15 cellular contexts compared by ENCODE assay signal in the genomic region with DNA sequence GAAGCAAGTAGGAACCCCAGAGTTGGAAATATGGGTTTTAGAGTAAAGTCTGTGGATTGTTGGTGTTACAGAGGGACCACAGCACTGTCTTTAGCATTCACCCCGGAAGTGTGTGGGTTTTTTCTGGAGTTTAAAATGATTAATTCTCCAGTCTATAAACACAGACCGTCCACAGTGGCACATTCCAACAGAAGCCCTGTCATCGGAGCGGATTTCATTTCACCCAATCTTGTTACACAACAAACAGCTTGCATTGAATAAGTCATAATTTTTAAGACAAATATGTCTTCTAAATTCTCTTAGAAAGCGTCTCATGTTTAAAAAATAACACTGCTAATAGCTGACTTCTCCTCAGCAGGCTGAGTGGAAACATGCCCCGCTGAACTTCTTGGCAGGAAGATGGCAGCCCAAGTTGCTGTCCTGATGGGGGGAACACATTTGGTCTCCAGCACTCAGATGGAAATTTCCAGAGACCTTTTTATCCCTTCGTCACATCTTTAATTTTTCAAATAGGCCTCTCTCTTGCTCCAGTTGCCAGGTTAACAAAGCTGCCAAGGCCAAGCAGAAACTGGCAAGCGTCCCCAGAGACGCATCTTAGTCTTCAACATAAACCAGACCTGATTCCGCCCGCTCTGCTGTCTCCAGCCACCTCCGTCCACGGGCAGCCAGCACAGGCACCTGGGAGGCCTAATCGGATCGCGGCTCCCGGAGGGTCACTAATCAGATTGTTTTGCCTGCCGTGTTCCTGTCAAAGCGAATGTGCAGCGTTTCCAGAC. TPM values are rescaled to one million over a fixed set of nuclear protein-coding genes. Genes with fewer than 3 reads are reported as not detected.
DNase-seq lines count a peak whose midpoint lies in the region; ATAC-seq, FAIRE-seq and TF ChIP-seq lines count a peak whose summit lies in the region.
"Had no signal": no experiment of that assay in that cellular context is flagged by ENCODE, and none has a peak within 500 bp of the region (broad histone marks: within the 10 kb centered on the region; RNA-seq: fewer than 3 reads in every experiment).

No MANE protein-coding gene starts in this region.

- ATAC-seq in gastroesophageal sphincter (peak; percentile 51), HG03045 (IDR thresholded peaks at IDR 0.05; ENCODE audit: unreplicated experiment) (no peak)
- ATAC-seq: foreskin keratinocyte; stimulated activated naive CD8-positive, alpha-beta T cell treated with anti-CD3 and anti-CD28 coated beads, Interleukin-15, amount 100 ng/mL, for 72 hours had no signal

- no peak for FAIRE-seq in small intestine (lab: Jason Lieb, UNC)

- no peak for TF ChIP-seq POLR2A in gastroesophageal sphincter (IDR thresholded peaks at IDR 0.05)
- TF ChIP-seq POLR2A in spleen (IDR thresholded peaks at IDR 0.05), result no peak
- no peak for TF ChIP-seq POLR2A in vagina (IDR thresholded peaks at IDR 0.05)

- H3K27me3 Mint-ChIP-seq in MCF 10A (ENCODE audit: insufficient read depth, unreplicated experiment), result peaks cover 47% of the 10 kb centered on the region
- H3K27me3 Mint-ChIP-seq: stimulated activated naive CD8-positive, alpha-beta T cell treated with anti-CD3 and anti-CD28 coated beads, Interleukin-15, amount 100 ng/mL, for 72 hours had no signal

- H4K20me1 ChIP-seq in SK-N-SH (ENCODE audit: insufficient read depth), result no peaks in the 10 kb centered on the region

- peaks cover 6% of the 10 kb centered on the region for H3K36me3 Mint-ChIP-seq in MCF 10A (ENCODE audit: insufficient read depth, unreplicated experiment)
- H3K36me3 Mint-ChIP-seq: activated naive CD8-positive, alpha-beta T cell treated with anti-CD3 and anti-CD28 coated beads, Interleukin-2, amount 10 ng/mL, durations not matched to agents 7 days and 5 days had no signal

- TF ChIP-seq CTCF in SK-N-SH (IDR thresholded peaks at IDR 0.05), result no peak
- no peak for TF ChIP-seq CTCF in gastroesophageal sphincter (IDR thresholded peaks at IDR 0.05)
- no peak for TF ChIP-seq CTCF in spleen (IDR thresholded peaks at IDR 0.05 in 8 of 11, conservative IDR thresholded peaks at IDR 0.05 in 3 of 11)
- no peak for TF ChIP-seq CTCF in vagina (IDR thresholded peaks at IDR 0.05)
- TF ChIP-seq CTCF in MCF 10A (IDR thresholded peaks at IDR 0.05; ENCODE audit: unreplicated experiment), result no peak

- H3K4me1 ChIP-seq in SK-N-SH (ENCODE audit: control insufficient read depth in 1 of 2, insufficient read depth in 2 of 2, low read depth in 1 of 2, low read length in 1 of 2), result peaks cover 0 to 52% of the 10 kb centered on the region in 2 experiments; a peak in 2 of 4 replicates
- H3K4me1 ChIP-seq in gastroesophageal sphincter, result peaks cover 0 to 19% (median 0%) of the 10 kb centered on the region in 3 donors
- no peaks in the 10 kb centered on the region for H3K4me1 ChIP-seq in spleen
- H3K4me1 ChIP-seq in small intestine (ENCODE audit: control insufficient read depth in 2 of 2, insufficient read depth in 1 of 2, low read depth in 1 of 2, low read length in 1 of 2), result no peaks in the 10 kb centered on the region
- no peaks in the 10 kb centered on the region for H3K4me1 ChIP-seq in vagina
- H3K4me1 ChIP-seq: foreskin keratinocyte had no signal

- intact Hi-C loops in spleen (cut with DNase I; ENCODE audit: low total_unique reads), result no loop called here
- intact Hi-C loops in vagina (cut with DNase I), result no loop called here
- intact Hi-C loops in MCF 10A (cut with micrococcal nuclease), result no loop called here

- CTCF ChIA-PET in SK-N-SH (lab: Yijun Ruan, JAX) (interaction anchor here (1.7 to 3.7 kb wide), 2 partner anchors 15 to 249 kb away, joined by 4 to 38 read pairs; no protein-coding TSS in a partner anchor), MCF 10A (lab: Yijun Ruan, JAX) (interaction anchor here (0.9 to 1.2 kb wide), 3 partner anchors 8 to 15 kb away, joined by 3 to 6 read pairs (median 4); no protein-coding TSS in a partner anchor)

- no peak overlapping the region for H3K4me2 ChIP-seq in SK-N-SH

- no peak for TF ChIP-seq RAD21 in SK-N-SH (IDR thresholded peaks at IDR 0.05; ENCODE audit: low read length)

- H3K9ac ChIP-seq in SK-N-SH, result no peak overlapping the region

- H3K9me3 Mint-ChIP-seq in MCF 10A (ENCODE audit: unreplicated experiment), result no peaks in the 10 kb centered on the region
- H3K9me3 Mint-ChIP-seq: activated naive CD8-positive, alpha-beta T cell treated with anti-CD3 and anti-CD28 coated beads, Interleukin-2, amount 10 ng/mL, durations not matched to agents 7 days and 5 days; dendritic cell treated with granulocyte-macrophage colony-stimulating factor and Interleukin-4, amounts not matched to agents 40 ng/mL and 50 ng/mL, for 4 days; stimulated activated naive CD8-positive, alpha-beta T cell treated with anti-CD3 and anti-CD28 coated beads, Interleukin-15, amount 100 ng/mL, for 72 hours had no signal

- H3K4me1 Mint-ChIP-seq in MCF 10A (ENCODE audit: insufficient read depth, unreplicated experiment), result no peaks in the 10 kb centered on the region

- TF ChIP-seq EP300 in SK-N-SH (IDR thresholded peaks at IDR 0.05; ENCODE audit: borderline replicate concordance in 1 of 2, low read depth in 1 of 2, low read length in 1 of 2), result peak in 1 of 2 experiments; percentile 80; a peak in 2 of 4 replicates
- no peak for TF ChIP-seq EP300 in gastroesophageal sphincter (IDR thresholded peaks at IDR 0.05)

- POLR2A ChIA-PET in SK-N-SH (lab: Yijun Ruan, JAX) (interaction anchor here (1.8 kb wide), 1 partner anchor 15 kb away, joined by 11 read pairs; no protein-coding TSS in a partner anchor), MCF 10A (lab: Yijun Ruan, JAX) (no interaction called here)

- no peak overlapping the region for H3K4me3 Mint-ChIP-seq in MCF 10A (ENCODE audit: unreplicated experiment)
- H3K4me3 Mint-ChIP-seq: activated naive CD8-positive, alpha-beta T cell treated with anti-CD3 and anti-CD28 coated beads, Interleukin-2, amount 10 ng/mL, durations not matched to agents 7 days and 5 days; dendritic cell treated with granulocyte-macrophage colony-stimulating factor and Interleukin-4, amounts not matched to agents 40 ng/mL and 50 ng/mL, for 4 days; stimulated activated naive CD8-positive, alpha-beta T cell treated with anti-CD3 and anti-CD28 coated beads, Interleukin-15, amount 100 ng/mL, for 72 hours had no signal

- no peaks in the 10 kb centered on the region for H3K36me3 ChIP-seq in SK-N-SH (replicated peaks in 1 of 2; ENCODE audit: control insufficient read depth in 1 of 2, insufficient read depth in 2 of 2, low read length in 1 of 2)
- H3K36me3 ChIP-seq in gastroesophageal sphincter, result no peaks in the 10 kb centered on the region
- H3K36me3 ChIP-seq in spleen, result no peaks in the 10 kb centered on the region
- H3K36me3 ChIP-seq in small intestine (ENCODE audit: control insufficient read depth in 2 of 2, insufficient read depth in 2 of 2, low read length in 2 of 2), result no peaks in the 10 kb centered on the region
- H3K36me3 ChIP-seq in vagina, result no peaks in the 10 kb centered on the region

- peak; percentile 68 for DNase-seq in ELR (ENCODE audit: low read depth)
- peak; percentile 86 for DNase-seq in SK-N-SH
- DNase-seq in spleen, result peak; percentile 49
- DNase-seq in small intestine, result no peak
- no peak for DNase-seq in vagina (ENCODE audit: extremely low spot score in 2 of 2)
- DNase-seq in MCF 10A (ENCODE audit: unreplicated experiment), result no peak
- DNase-seq: activated naive CD8-positive, alpha-beta T cell treated with anti-CD3 and anti-CD28 coated beads, Interleukin-2, amount 10 ng/mL, durations not matched to agents 7 days and 5 days; foreskin keratinocyte; NCI-H1417; NCI-H748 treated with DMSO at 0.1 percent for 48 hours; stimulated activated naive CD8-positive, alpha-beta T cell treated with anti-CD3 and anti-CD28 coated beads, Interleukin-15, amount 100 ng/mL, for 72 hours had no signal

- 34% methylated on average over 20 of the region's 20 CpGs for WGBS in SK-N-SH (ENCODE audit: low lambda C conversion rate)
- 16 to 17% methylated on average over 19 to 20 of the region's 20 CpGs for WGBS in gastroesophageal sphincter (ENCODE audit: low coverage in 1 of 2), 2 donors
- WGBS in spleen, 5 donors, result 78 to 87% (median 86%) methylated on average over 20 of the region's 20 CpGs
- 62 to 75% (median 68%) methylated on average over 20 of the region's 20 CpGs for WGBS in small intestine, 3 donors

- 0 out of 2 replicates have a peak, but pooled peaks cover 5% of the 10 kb centered on the region for H3K27me3 ChIP-seq in SK-N-SH (ENCODE audit: insufficient read depth)
- H3K27me3 ChIP-seq in gastroesophageal sphincter, result no peaks in the 10 kb centered on the region
- peaks cover 0 to 19% (median 0%) of the 10 kb centered on the region in 7 donors for H3K27me3 ChIP-seq in spleen (replicated peaks in 1 of 7)
- H3K27me3 ChIP-seq in small intestine (ENCODE audit: control insufficient read depth in 2 of 2, insufficient read depth in 2 of 2, low read length in 2 of 2), result no peaks in the 10 kb centered on the region
- H3K27me3 ChIP-seq in vagina, result no peaks in the 10 kb centered on the region

- no TSS peak for BruUV-seq in MCF 10A (replicated peaks; lab: Mats Ljungman, UMichigan)

- H2AFZ ChIP-seq in SK-N-SH (ENCODE audit: low read depth), result no peak overlapping the region

- no peaks in the 10 kb centered on the region for H3K9me2 ChIP-seq in SK-N-SH

- H3K27ac Mint-ChIP-seq in MCF 10A (ENCODE audit: low read depth, unreplicated experiment), result no peak overlapping the region
- H3K27ac Mint-ChIP-seq: activated naive CD8-positive, alpha-beta T cell treated with anti-CD3 and anti-CD28 coated beads, Interleukin-2, amount 10 ng/mL, durations not matched to agents 7 days and 5 days; dendritic cell treated with granulocyte-macrophage colony-stimulating factor and Interleukin-4, amounts not matched to agents 40 ng/mL and 50 ng/mL, for 4 days; stimulated activated naive CD8-positive, alpha-beta T cell treated with anti-CD3 and anti-CD28 coated beads, Interleukin-15, amount 100 ng/mL, for 72 hours had no signal

- H3K4me3 ChIP-seq in SK-N-SH (ENCODE audit: low read depth in 2 of 2, low read length in 1 of 2) (no peak overlapping the region), gastroesophageal sphincter (no peak overlapping the region), spleen (no peak overlapping the region), small intestine (ENCODE audit: low read depth in 1 of 2, low read length in 2 of 2) (no peak overlapping the region), vagina (no peak overlapping the region)

- H3K9me3 ChIP-seq in SK-N-SH, result no peaks in the 10 kb centered on the region
- no peaks in the 10 kb centered on the region for H3K9me3 ChIP-seq in gastroesophageal sphincter
- H3K9me3 ChIP-seq in spleen, result no peaks in the 10 kb centered on the region
- H3K9me3 ChIP-seq in small intestine (ENCODE audit: control insufficient read depth, low read depth), result no peaks in the 10 kb centered on the region
- no peaks in the 10 kb centered on the region for H3K9me3 ChIP-seq in vagina

- H3K27ac ChIP-seq in SK-N-SH (ENCODE audit: low read depth in 2 of 2, low read length in 1 of 2) (peak overlapping the region in 1 of 2 experiments; percentile 96; a peak in 2 of 4 replicates), gastroesophageal sphincter (peak overlapping the region; percentile 26 to 86 (median 74)), spleen (no peak overlapping the region), small intestine (ENCODE audit: low read depth in 1 of 2, low read length in 1 of 2) (peak overlapping the region in 1 of 2 donors; percentile 47), vagina (no peak overlapping the region)
- H3K27ac ChIP-seq: foreskin keratinocyte, VCaP had no signal

- no peaks in the 10 kb centered on the region for H3F3A ChIP-seq in SK-N-SH (replicated peaks; ENCODE audit: insufficient read depth)

- H3K79me2 ChIP-seq in SK-N-SH (ENCODE audit: insufficient read depth), result no peaks in the 10 kb centered on the region

RNA-seq across cellular contexts. Expression of a gene that starts 28.8 kb away (rescaled TPM):
- polyA plus RNA-seq in SK-N-SH (2012; rRNA removed), result 13.0 and 15.0 TPM in 2 replicates
- 4.5 and 8.6 TPM in 2 replicates for polyA plus RNA-seq in SK-N-SH (2012; cell fraction: cytosol; rRNA removed)
- polyA plus RNA-seq in SK-N-SH (2012; cell fraction: nucleus; rRNA removed), result 21.6 and 27.3 TPM in 2 replicates
- 1 to 10 TPM; 1.5 to 8.6 (median 5.3) TPM for total RNA-seq in gastroesophageal sphincter
- total RNA-seq in spleen, result 10 to 100 TPM; 21.6 to 52.8 (median 35.0) TPM
- 10 to 100 TPM in 2 of 3 donors, 1 to 10 TPM in 1; 7.5 to 17.6 (median 13.3) TPM for polyA plus RNA-seq in spleen
- polyA plus RNA-seq in small intestine, result 10 to 100 TPM; 12.6 to 20.8 (median 14.8) TPM
- total RNA-seq in vagina, result 4.9 TPM
- total RNA-seq in MCF 10A (2022), result 16.0 and 25.4 TPM in 2 replicates

Comparison
In these comparisons a context has a peak if more than half of its experiments do, and no peak if none do; other contexts are left out.
1. DNase-seq: peak in ELR (single experiment), SK-N-SH (single experiment) and spleen (single experiment); none in small intestine (single experiment), vagina (0 of 2) and MCF 10A (single experiment).
2. H3K27ac ChIP-seq: peak in gastroesophageal sphincter (4 of 4); none in spleen (0 of 8) and vagina (single experiment).